ENCODE assay signal across 19 cellular contexts in genomic region chr2:105139556-105140236, GRCh38.
"Had no signal": no experiment of that assay in that cellular context is flagged by ENCODE, and none has a peak within 500 bp of the region (broad histone marks: within the 10 kb centered on the region; RNA-seq: fewer than 3 reads in every experiment).

No MANE protein-coding gene starts in this region.

- H3K27me3 ChIP-seq: ascending aorta, ovary had no signal

- H3K4me1 ChIP-seq: adrenal gland, ascending aorta had no signal

- H3K36me3 ChIP-seq: adrenal gland, ascending aorta, left lung, neutrophil, ovary, prostate gland, tibial artery, WERI-Rb-1 had no signal

- ATAC-seq: left lung had no signal

- H3K9me3 ChIP-seq: adrenal gland, ascending aorta, left lung, neutrophil, ovary, prostate gland, tibial artery had no signal

- H3K4me3 ChIP-seq: adrenal gland, ascending aorta, left lung, ovary, prostate gland, tibial artery had no signal

- DNase-seq: activated CD4-positive, alpha-beta T cell treated with anti-CD3 and anti-CD28 coated beads for 1 hour; activated naive CD4-positive, alpha-beta T cell; activated T-cell treated with anti-CD3 and anti-CD28 coated beads, Interleukin-2, amount 50 U/mL, for 1 hour; adrenal gland; cerebellar nuclear complex; cortex of kidney; erythroblast; hippocampal formation; kidney glomerular epithelial cell; left lung; ovary; stimulated activated CD4-positive, alpha-beta T cell treated with anti-CD3 and anti-CD28 coated beads, Interleukin-12 subunit alpha, Interleukin-12 subunit beta, amount 100 ng/mL, for 4 hours; stimulated activated CD4-positive, alpha-beta T cell treated with anti-CD3 and anti-CD28 coated beads, Interleukin-4, amount 100 ng/mL, for 4 hours; T-helper 1 cell; tibial artery; WERI-Rb-1 had no signal

- H3K27ac ChIP-seq: adrenal gland, ascending aorta, left lung, neutrophil, ovary, prostate gland, tibial artery, WERI-Rb-1 had no signal
